35 cellular contexts compared by ENCODE assay signal in genomic region chr11:680970-681369, GRCh38. TPM values are rescaled to one million over a fixed set of nuclear protein-coding genes. Genes with fewer than 3 reads are reported as not detected.
DNase-seq lines count a peak whose midpoint lies in the region; ATAC-seq and TF ChIP-seq lines count a peak whose summit lies in the region.
"Had no signal": no experiment of that assay in that cellular context is flagged by ENCODE, and none has a peak within 500 bp of the region (broad histone marks: within the 10 kb centered on the region; RNA-seq: fewer than 3 reads in every experiment).

No MANE protein-coding gene starts in this region.

- intact Hi-C loops in heart right ventricle (cut with DNase I), result no loop called here

- peaks cover 62% of the 10 kb centered on the region for H3K36me3 Mint-ChIP-seq in nephron progenitor cell (ENCODE audit: low read depth)

- peaks cover 0 to 10% (median 0%) of the 10 kb centered on the region in 11 donors for H3K9me3 ChIP-seq in heart right ventricle
- no peaks in the 10 kb centered on the region for H3K9me3 ChIP-seq in right atrium auricular region
- H3K9me3 ChIP-seq: BE2C, ovary had no signal

- peaks cover 15% of the 10 kb centered on the region for H3K4me1 Mint-ChIP-seq in nephron progenitor cell
- H3K4me1 Mint-ChIP-seq in stimulated activated naive CD8-positive, alpha-beta T cell treated with anti-CD3 and anti-CD28 coated beads, Interleukin-15, amount 100 ng/mL, for 72 hours, result peaks cover 23% of the 10 kb centered on the region
- H3K4me1 Mint-ChIP-seq: brain had no signal

- whole genome bisulfite sequencing in heart right ventricle, 2 donors, result 90 to 91% methylated on average over 13 of the region's 13 CpGs

- no peaks in the 10 kb centered on the region for H3K27me3 Mint-ChIP-seq in nephron progenitor cell (ENCODE audit: low read depth, poor library complexity)
- H3K27me3 Mint-ChIP-seq in stimulated activated naive CD8-positive, alpha-beta T cell treated with anti-CD3 and anti-CD28 coated beads, Interleukin-15, amount 100 ng/mL, for 72 hours, result no peaks in the 10 kb centered on the region
- H3K27me3 Mint-ChIP-seq: brain, type B pancreatic cell had no signal

- ATAC-seq in heart right ventricle (peak in 1 of 8 donors; percentile 9), HG03432 (IDR thresholded peaks at IDR 0.05; ENCODE audit: unreplicated experiment) (no peak)
- ATAC-seq in stimulated activated naive CD8-positive, alpha-beta T cell treated with anti-CD3 and anti-CD28 coated beads, Interleukin-15, amount 100 ng/mL, for 72 hours, result peak; percentile 74

- H3K27ac ChIP-seq in heart right ventricle (peak overlapping the region in 6 of 10 donors; percentile 9 to 64 (median 34)), right atrium auricular region (no peak overlapping the region)
- H3K27ac ChIP-seq: hepatocyte, ovary had no signal

- TF ChIP-seq CTCF in heart right ventricle (IDR thresholded peaks at IDR 0.05), result no peak
- no peak for TF ChIP-seq CTCF in right atrium auricular region (IDR thresholded peaks at IDR 0.05)
- no peak for TF ChIP-seq CTCF in nephron progenitor cell (IDR thresholded peaks at IDR 0.05)

- H3K9me3 Mint-ChIP-seq in nephron progenitor cell, result no peaks in the 10 kb centered on the region
- no peaks in the 10 kb centered on the region for H3K9me3 Mint-ChIP-seq in stimulated activated naive CD8-positive, alpha-beta T cell treated with anti-CD3 and anti-CD28 coated beads, Interleukin-15, amount 100 ng/mL, for 72 hours
- H3K9me3 Mint-ChIP-seq: activated naive CD4-positive, alpha-beta T cell treated with anti-CD3 and anti-CD28 coated beads for 36 hours; brain; T-helper 2 cell treated with Interferon-gamma antibody and Interleukin-4, amounts not matched to agents 5 μg/mL and 100 μg/mL, for 36 hours; type B pancreatic cell had no signal

- no peak overlapping the region for H3K4me3 Mint-ChIP-seq in nephron progenitor cell
- no peak overlapping the region for H3K4me3 Mint-ChIP-seq in stimulated activated naive CD8-positive, alpha-beta T cell treated with anti-CD3 and anti-CD28 coated beads, Interleukin-15, amount 100 ng/mL, for 72 hours
- H3K4me3 Mint-ChIP-seq: activated naive CD4-positive, alpha-beta T cell treated with anti-CD3 and anti-CD28 coated beads for 36 hours; brain; T-helper 2 cell treated with Interferon-gamma antibody and Interleukin-4, amounts not matched to agents 5 μg/mL and 100 μg/mL, for 36 hours; type B pancreatic cell had no signal

- no peaks in the 10 kb centered on the region for H3K27me3 ChIP-seq in heart right ventricle
- H3K27me3 ChIP-seq in right atrium auricular region, result no peaks in the 10 kb centered on the region
- H3K27me3 ChIP-seq: BE2C, dorsolateral prefrontal cortex, hepatocyte, ovary had no signal

- H3K36me3 ChIP-seq in heart right ventricle, result peaks cover 0 to 91% (median 19%) of the 10 kb centered on the region in 9 donors
- peaks cover 43% of the 10 kb centered on the region for H3K36me3 ChIP-seq in right atrium auricular region
- H3K36me3 ChIP-seq: ovary had no signal

- no peak for DNase-seq in heart right ventricle
- no peak for DNase-seq in right atrium auricular region (ENCODE audit: low spot score)
- DNase-seq in activated T-cell treated with anti-CD3 and anti-CD28 coated beads, Interleukin-2, amount 50 U/mL, for 48 hours, result peak; percentile 46 to 51
- DNase-seq in nephron progenitor cell, result no peak
- DNase-seq in stimulated activated naive CD8-positive, alpha-beta T cell treated with anti-CD3 and anti-CD28 coated beads, Interleukin-15, amount 100 ng/mL, for 72 hours, result no peak
- DNase-seq in C1 segment of cervical spinal cord (lab: John Stamatoyannopoulos, UW), result no peak
- DNase-seq in Kasumi-1 (lab: John Stamatoyannopoulos, UW), result no peak
- DNase-seq: activated CD4-positive, alpha-beta T cell treated with anti-CD3 and anti-CD28 coated beads for 1 hour; activated naive CD4-positive, alpha-beta T cell treated with anti-CD3 and anti-CD28 coated beads for 36 hours; amniotic stem cell; BE2C; COR-L47; DMS53; dorsolateral prefrontal cortex; HCEC 1CT; Karpas-422; NCI-H1436 treated with DMSO at 0.1 percent for 48 hours; NCI-H2081 treated with DMSO at 0.1 percent for 48 hours; NCI-H446 treated with DMSO at 0.1 percent for 48 hours; NCI-H774; ovary; SIG-M5; small intestine; stimulated activated CD4-positive, alpha-beta T cell treated with anti-CD3 and anti-CD28 coated beads, Interleukin-1b, Interleukin-23, amount 100 ng/mL, for 48 hours; substantia nigra had no signal

- H3K4me1 ChIP-seq in heart right ventricle (peaks cover 0 to 12% (median 0%) of the 10 kb centered on the region in 9 donors), right atrium auricular region (no peaks in the 10 kb centered on the region)
- H3K4me1 ChIP-seq: BE2C had no signal

- peak overlapping the region; percentile 66 for H3K27ac Mint-ChIP-seq in nephron progenitor cell
- H3K27ac Mint-ChIP-seq in stimulated activated naive CD8-positive, alpha-beta T cell treated with anti-CD3 and anti-CD28 coated beads, Interleukin-15, amount 100 ng/mL, for 72 hours, result peak overlapping the region in 1 of 2 donors; percentile 90
- H3K27ac Mint-ChIP-seq: activated naive CD4-positive, alpha-beta T cell treated with anti-CD3 and anti-CD28 coated beads for 36 hours; T-helper 2 cell treated with Interferon-gamma antibody and Interleukin-4, amounts not matched to agents 5 μg/mL and 100 μg/mL, for 36 hours had no signal

- no peak overlapping the region for H3K4me3 ChIP-seq in heart right ventricle
- no peak overlapping the region for H3K4me3 ChIP-seq in right atrium auricular region
- H3K4me3 ChIP-seq: dorsolateral prefrontal cortex, hepatocyte, lung, ovary had no signal

RNA-seq across cellular contexts. Expression of gene DEAF1, which starts 14.1 kb away (rescaled TPM):
- total RNA-seq in heart right ventricle (10 to 100 TPM; 11.0 to 25.7 (median 15.5) TPM), right atrium auricular region (10 to 100 TPM; 15.5 to 26.6 TPM)
- 10 to 100 TPM; 18.3 to 39.9 TPM for polyA plus RNA-seq in heart right ventricle

RNA-seq across cellular contexts. Expression of gene TMEM80, which starts 14.6 kb away (rescaled TPM):
- total RNA-seq in heart right ventricle, result 10 to 100 TPM; 10.6 to 24.2 (median 14.5) TPM
- polyA plus RNA-seq in heart right ventricle, result 10 to 100 TPM; 10.1 to 21.4 TPM
- total RNA-seq in right atrium auricular region, result 10 to 100 TPM; 12.5 to 20.7 TPM

RNA-seq across cellular contexts. Expression of gene EPS8L2, which starts 25.1 kb away (rescaled TPM):
- total RNA-seq in heart right ventricle (1 to 10 TPM; 1.2 to 6.7 (median 2.3) TPM), right atrium auricular region (1 to 10 TPM; 4.7 to 7.5 TPM)
- polyA plus RNA-seq in heart right ventricle, result 1 to 10 TPM; 3.4 to 3.9 TPM

RNA-seq across cellular contexts. Expression of gene DRD4, which starts 43.9 kb away (rescaled TPM):
- total RNA-seq in heart right ventricle (under 1 TPM in 6 of 10 donors, not detected in 4; 0.19 to 0.72 (median 0.49) TPM), right atrium auricular region (not detected)
- polyA plus RNA-seq in heart right ventricle, result under 1 TPM in 1 of 2 donors, not detected in 1; 0.09 TPM
- total RNA-seq: frontal cortex, G401, hepatocyte had no signal
- polyA plus RNA-seq: neural cell had no signal

RNA-seq across cellular contexts. Expression of gene SCT, which starts 54.0 kb away (rescaled TPM):
- total RNA-seq in heart right ventricle (1 to 10 TPM in 2 of 10 donors, under 1 TPM in 1, not detected in 7; 0.99 to 2.0 (median 1.0) TPM), right atrium auricular region (not detected)
- polyA plus RNA-seq in heart right ventricle, result under 1 TPM in 1 of 2 donors, not detected in 1; 0.64 TPM
- total RNA-seq: activated naive CD4-positive, alpha-beta T cell treated with anti-CD3 and anti-CD28 coated beads for 36 hours; frontal cortex; G401; hepatocyte; lung; ovary; renal cortical epithelial cell had no signal
- polyA plus RNA-seq: lung, neural cell had no signal

Comparison
In these comparisons a context has a peak if more than half of its experiments do, and no peak if none do; other contexts are left out.
1. H3K27ac ChIP-seq: peak in heart right ventricle (6 of 10); none in right atrium auricular region (0 of 2).
2. DNase-seq: peak in activated T-cell treated with anti-CD3 and anti-CD28 coated beads, Interleukin-2, amount 50 U/mL, for 48 hours (2 of 2); none in heart right ventricle (0 of 2), right atrium auricular region (single experiment), nephron progenitor cell (single experiment), stimulated activated naive CD8-positive, alpha-beta T cell treated with anti-CD3 and anti-CD28 coated beads, Interleukin-15, amount 100 ng/mL, for 72 hours (0 of 2), C1 segment of cervical spinal cord (0 of 14) and Kasumi-1 (0 of 2).